In genomic region chr13:37202264-37202663, GRCh38 we compare ENCODE assay signal across 17 cellular contexts.
"Had no signal": no experiment of that assay in that cellular context is flagged by ENCODE, and none has a peak within 500 bp of the region (broad histone marks: within the 10 kb centered on the region; RNA-seq: fewer than 3 reads in every experiment).

No MANE protein-coding gene starts in this region.

- H3K9me3 Mint-ChIP-seq: activated T-cell treated with anti-CD3 and anti-CD28 coated beads, Interleukin-2, amount 50 U/mL, for 24 hours; central memory CD8-positive, alpha-beta T cell; dendritic cell treated with granulocyte-macrophage colony-stimulating factor and Interleukin-4, amounts not matched to agents 40 ng/mL and 50 ng/mL, for 4 days; nephron progenitor cell; stimulated activated naive CD8-positive, alpha-beta T cell treated with anti-CD3 and anti-CD28 coated beads, Interleukin-15, Interleukin-2, amounts not matched to agents 100 ng/mL and 50 ng/mL, for 24 hours had no signal

- H3K4me3 ChIP-seq: spleen, upper lobe of left lung had no signal

- H3K27ac ChIP-seq: brain microvascular endothelial cell, spleen, upper lobe of left lung had no signal

- H3K4me1 ChIP-seq: spleen, upper lobe of left lung had no signal

- DNase-seq: activated CD4-positive, alpha-beta memory T cell treated with anti-CD3 and anti-CD28 coated beads for 36 hours; activated CD4-positive, alpha-beta T cell treated with anti-CD3 and anti-CD28 coated beads for 36 hours; activated CD8-positive, alpha-beta memory T cell treated with anti-CD3 and anti-CD28 coated beads, Interleukin-2, amount 10 ng/mL, durations not matched to agents 7 days and 5 days; activated effector memory CD4-positive, alpha-beta T cell treated with anti-CD3 and anti-CD28 coated beads, Interleukin-2, amount 50 U/mL, for 16 hours; activated T-cell treated with anti-CD3 and anti-CD28 coated beads, Interleukin-2, amount 50 U/mL, for 24 hours; brain microvascular endothelial cell; effector memory CD4-positive, alpha-beta T cell; nephron progenitor cell; occipital lobe; spleen; T-helper 2 cell; upper lobe of left lung had no signal

- ATAC-seq: activated CD4-positive, alpha-beta T cell treated with anti-CD3 and anti-CD28 coated beads for 36 hours; activated CD8-positive, alpha-beta memory T cell treated with anti-CD3 and anti-CD28 coated beads, Interleukin-2, amount 10 ng/mL, durations not matched to agents 7 days and 5 days; sciatic nerve had no signal

- H3K36me3 Mint-ChIP-seq: activated CD4-positive, alpha-beta memory T cell treated with anti-CD3 and anti-CD28 coated beads for 36 hours; activated CD8-positive, alpha-beta memory T cell treated with anti-CD3 and anti-CD28 coated beads, Interleukin-2, amount 10 ng/mL, durations not matched to agents 7 days and 5 days; activated naive CD8-positive, alpha-beta T cell had no signal

- H3K27me3 Mint-ChIP-seq: activated CD4-positive, alpha-beta memory T cell treated with anti-CD3 and anti-CD28 coated beads for 36 hours; activated CD4-positive, alpha-beta T cell treated with anti-CD3 and anti-CD28 coated beads for 36 hours; activated CD8-positive, alpha-beta memory T cell treated with anti-CD3 and anti-CD28 coated beads, Interleukin-2, amount 10 ng/mL, durations not matched to agents 7 days and 5 days; activated T-cell treated with anti-CD3 and anti-CD28 coated beads, Interleukin-2, amount 50 U/mL, for 24 hours; central memory CD8-positive, alpha-beta T cell; dendritic cell treated with granulocyte-macrophage colony-stimulating factor and Interleukin-4, amounts not matched to agents 40 ng/mL and 50 ng/mL, for 4 days; stimulated activated naive CD8-positive, alpha-beta T cell treated with anti-CD3 and anti-CD28 coated beads, Interleukin-15, Interleukin-2, amounts not matched to agents 100 ng/mL and 50 ng/mL, for 24 hours had no signal

- H3K4me3 Mint-ChIP-seq: activated CD4-positive, alpha-beta memory T cell treated with anti-CD3 and anti-CD28 coated beads for 36 hours; activated CD4-positive, alpha-beta T cell treated with anti-CD3 and anti-CD28 coated beads for 36 hours; activated CD8-positive, alpha-beta memory T cell treated with anti-CD3 and anti-CD28 coated beads, Interleukin-2, amount 10 ng/mL, durations not matched to agents 7 days and 5 days; activated naive CD8-positive, alpha-beta T cell; activated T-cell treated with anti-CD3 and anti-CD28 coated beads, Interleukin-2, amount 50 U/mL, for 24 hours; central memory CD8-positive, alpha-beta T cell; dendritic cell treated with granulocyte-macrophage colony-stimulating factor and Interleukin-4, amounts not matched to agents 40 ng/mL and 50 ng/mL, for 4 days; nephron progenitor cell; stimulated activated naive CD8-positive, alpha-beta T cell treated with anti-CD3 and anti-CD28 coated beads, Interleukin-15, Interleukin-2, amounts not matched to agents 100 ng/mL and 50 ng/mL, for 24 hours had no signal

- H3K9me3 ChIP-seq: upper lobe of left lung had no signal

- H3K27me3 ChIP-seq: brain microvascular endothelial cell, spleen, upper lobe of left lung had no signal

- H3K27ac Mint-ChIP-seq: activated CD4-positive, alpha-beta memory T cell treated with anti-CD3 and anti-CD28 coated beads for 36 hours; activated CD4-positive, alpha-beta T cell treated with anti-CD3 and anti-CD28 coated beads for 36 hours; activated CD8-positive, alpha-beta memory T cell treated with anti-CD3 and anti-CD28 coated beads, Interleukin-2, amount 10 ng/mL, durations not matched to agents 7 days and 5 days; activated naive CD8-positive, alpha-beta T cell; activated T-cell treated with anti-CD3 and anti-CD28 coated beads, Interleukin-2, amount 50 U/mL, for 24 hours; dendritic cell treated with granulocyte-macrophage colony-stimulating factor and Interleukin-4, amounts not matched to agents 40 ng/mL and 50 ng/mL, for 4 days; nephron progenitor cell; stimulated activated naive CD8-positive, alpha-beta T cell treated with anti-CD3 and anti-CD28 coated beads, Interleukin-15, Interleukin-2, amounts not matched to agents 100 ng/mL and 50 ng/mL, for 24 hours had no signal

- H3K4me1 Mint-ChIP-seq: activated CD4-positive, alpha-beta T cell treated with anti-CD3 and anti-CD28 coated beads for 36 hours; activated CD8-positive, alpha-beta memory T cell treated with anti-CD3 and anti-CD28 coated beads, Interleukin-2, amount 10 ng/mL, durations not matched to agents 7 days and 5 days; central memory CD8-positive, alpha-beta T cell; nephron progenitor cell had no signal

- H3K36me3 ChIP-seq: brain microvascular endothelial cell, spleen, upper lobe of left lung had no signal
